ENCODE assay signal across 15 cellular contexts in the genomic region with DNA sequence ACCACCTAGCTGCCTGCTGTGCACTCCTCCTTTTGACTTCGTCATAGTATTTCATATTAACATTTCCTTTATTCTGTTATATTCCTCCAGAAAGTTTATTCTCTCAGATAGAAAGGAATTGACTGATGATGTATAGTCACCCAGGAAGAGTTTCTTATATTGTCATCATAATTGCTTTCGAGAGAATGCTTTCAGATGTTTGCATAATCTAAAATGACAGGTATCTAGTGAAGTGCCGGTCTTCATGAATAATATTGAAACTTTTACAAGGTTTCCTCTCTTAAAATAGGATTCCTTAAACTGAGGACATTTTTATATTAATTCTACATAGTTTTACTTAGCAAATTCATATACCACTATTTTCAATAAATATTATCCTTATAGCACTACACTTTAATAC. TPM values are rescaled to one million over a fixed set of nuclear protein-coding genes. Genes with fewer than 3 reads are reported as not detected.
DNase-seq lines count a peak whose midpoint lies in the region; ATAC-seq and FAIRE-seq lines count a peak whose summit lies in the region.
"Had no signal": no experiment of that assay in that cellular context is flagged by ENCODE, and none has a peak within 500 bp of the region (broad histone marks: within the 10 kb centered on the region; RNA-seq: fewer than 3 reads in every experiment).

No MANE protein-coding gene starts in this region.

- H3K27me3 ChIP-seq in CD4-positive, CD25-positive, alpha-beta regulatory T cell (ENCODE audit: control insufficient read depth, insufficient read depth, low read length) = no peaks in the 10 kb centered on the region
- H3K27me3 ChIP-seq: neural progenitor cell had no signal

- H3K4me1 ChIP-seq in CD4-positive, CD25-positive, alpha-beta regulatory T cell (ENCODE audit: control insufficient read depth, insufficient read depth, low read length, poor library complexity, severe bottlenecking) = peaks cover 6% of the 10 kb centered on the region
- H3K4me1 ChIP-seq: neural progenitor cell had no signal

- FAIRE-seq in GM19239 (lab: Jason Lieb, UNC) = peak; percentile 53
- FAIRE-seq: kidney had no signal

- H3K27ac Mint-ChIP-seq in CD4-positive, CD25-positive, alpha-beta regulatory T cell = peak overlapping the region in 2 of 3 donors; percentile 19 to 73
- H3K27ac Mint-ChIP-seq in naive thymus-derived CD8-positive, alpha-beta T cell = peak overlapping the region in 1 of 10 donors; percentile 3
- H3K27ac Mint-ChIP-seq: neural progenitor cell had no signal

- H3K27me3 Mint-ChIP-seq in CD4-positive, CD25-positive, alpha-beta regulatory T cell = no peaks in the 10 kb centered on the region
- H3K27me3 Mint-ChIP-seq in naive thymus-derived CD8-positive, alpha-beta T cell = no peaks in the 10 kb centered on the region

- peaks cover 36 to 40% (median 37%) of the 10 kb centered on the region in 4 donors for H3K4me1 Mint-ChIP-seq in CD4-positive, CD25-positive, alpha-beta regulatory T cell
- peaks cover 12 to 35% (median 21%) of the 10 kb centered on the region in 4 donors for H3K4me1 Mint-ChIP-seq in naive thymus-derived CD8-positive, alpha-beta T cell

- no peak for DNase-seq in CD4-positive, CD25-positive, alpha-beta regulatory T cell
- no peak for DNase-seq in GM19239 (ENCODE audit: insufficient read length, low spot score)
- DNase-seq in naive thymus-derived CD8-positive, alpha-beta T cell = no peak
- DNase-seq in GOT3 (lab: John Stamatoyannopoulos, UW) = no peak
- DNase-seq in ecto neural progenitor cell (ENCODE audit: low spot score) = no peak
- no peak for DNase-seq in COR-L47 (lab: John Stamatoyannopoulos, UW)
- DNase-seq: activated effector memory CD4-positive, alpha-beta T cell treated with Interleukin-2 at 50 U/mL for 16 hours; DND-41; kidney; NCI-H524 treated with DMSO at 0.1 percent for 48 hours; SHP77; stimulated activated CD4-positive, alpha-beta T cell treated with anti-CD3 and anti-CD28 coated beads, Interleukin-1b, Interleukin-23, amount 100 ng/mL, for 48 hours had no signal

- no peak for ATAC-seq in CD4-positive, CD25-positive, alpha-beta regulatory T cell (ENCODE audit: low read depth in 2 of 2)
- ATAC-seq in HG02588 (IDR thresholded peaks at IDR 0.05; ENCODE audit: unreplicated experiment) (peak; percentile 51), HG03520 (IDR thresholded peaks at IDR 0.05; ENCODE audit: unreplicated experiment) (peak; percentile 45)
- ATAC-seq in naive thymus-derived CD8-positive, alpha-beta T cell = no peak

- peaks cover 32% of the 10 kb centered on the region for H3K36me3 ChIP-seq in CD4-positive, CD25-positive, alpha-beta regulatory T cell (ENCODE audit: control insufficient read depth, insufficient read depth, low read length)
- H3K36me3 ChIP-seq: neural progenitor cell had no signal

- no peak overlapping the region for H3K4me3 Mint-ChIP-seq in CD4-positive, CD25-positive, alpha-beta regulatory T cell
- H3K4me3 Mint-ChIP-seq in naive thymus-derived CD8-positive, alpha-beta T cell = no peak overlapping the region
- H3K4me3 Mint-ChIP-seq: neural progenitor cell had no signal

- H3K36me3 Mint-ChIP-seq in CD4-positive, CD25-positive, alpha-beta regulatory T cell = peaks cover 39% of the 10 kb centered on the region
- peaks cover 6 to 43% (median 27%) of the 10 kb centered on the region in 3 donors for H3K36me3 Mint-ChIP-seq in naive thymus-derived CD8-positive, alpha-beta T cell
- H3K36me3 Mint-ChIP-seq: neural progenitor cell had no signal

- no peak overlapping the region for H3K27ac ChIP-seq in CD4-positive, CD25-positive, alpha-beta regulatory T cell (ENCODE audit: insufficient read depth, low read length, poor library complexity, severe bottlenecking)
- H3K27ac ChIP-seq: neural progenitor cell had no signal

- POLR2A ChIA-PET in naive thymus-derived CD8-positive, alpha-beta T cell (lab: Charles Lee) = no interaction called here

- H3K4me3 ChIP-seq in CD4-positive, CD25-positive, alpha-beta regulatory T cell (ENCODE audit: low read depth, low read length) = peak overlapping the region; percentile 17
- H3K4me3 ChIP-seq: neural progenitor cell had no signal

- no peaks in the 10 kb centered on the region for H3K9me3 ChIP-seq in CD4-positive, CD25-positive, alpha-beta regulatory T cell (ENCODE audit: control insufficient read depth in 2 of 2, low read length in 2 of 2)

- H3K9me3 Mint-ChIP-seq in CD4-positive, CD25-positive, alpha-beta regulatory T cell = no peaks in the 10 kb centered on the region
- H3K9me3 Mint-ChIP-seq in naive thymus-derived CD8-positive, alpha-beta T cell = no peaks in the 10 kb centered on the region
- H3K9me3 Mint-ChIP-seq: neural progenitor cell had no signal

RNA-seq across cellular contexts. Expression of gene SEC24D, which starts 10.1 kb away (rescaled TPM):
- total RNA-seq in CD4-positive, CD25-positive, alpha-beta regulatory T cell = 38.3 TPM
- polyA plus RNA-seq in CD4-positive, CD25-positive, alpha-beta regulatory T cell = 10 to 100 TPM; 15.9 to 20.8 (median 16.1) TPM
- 10 to 100 TPM; 14.3 to 19.8 TPM for total RNA-seq in naive thymus-derived CD8-positive, alpha-beta T cell
- polyA plus RNA-seq in naive thymus-derived CD8-positive, alpha-beta T cell = 1 to 10 TPM; 7.2 to 9.8 (median 8.0) TPM

Comparison
In these comparisons a context has a peak if more than half of its experiments do, and no peak if none do; other contexts are left out.
1. ATAC-seq: peak in HG02588 (single experiment) and HG03520 (single experiment); none in CD4-positive, CD25-positive, alpha-beta regulatory T cell (0 of 2) and naive thymus-derived CD8-positive, alpha-beta T cell (0 of 2).